27 cellular contexts compared by ENCODE assay signal in the genomic region with DNA sequence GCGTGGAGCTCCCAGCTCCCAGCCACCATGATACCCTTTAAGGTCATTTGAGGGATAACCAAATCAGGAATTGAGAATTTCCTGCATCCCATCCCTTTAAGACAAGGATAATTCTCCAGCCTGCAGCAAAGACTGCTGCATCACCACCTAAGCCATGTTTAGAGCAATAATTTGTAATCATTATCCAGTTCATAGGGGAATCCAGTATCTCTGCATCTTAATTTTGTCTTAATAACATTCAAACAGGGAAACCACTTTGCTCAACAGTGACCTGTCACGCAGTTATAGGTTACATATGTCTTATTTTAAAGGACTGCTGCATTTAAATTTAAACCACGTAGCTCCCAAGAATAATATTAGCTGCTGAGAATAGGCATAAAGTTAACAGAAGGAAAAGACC.
A peak's percentile ranks its signal among the peaks of the same experiment; 100 is the strongest.
DNase-seq lines count a peak whose midpoint lies in the region; ATAC-seq, FAIRE-seq and TF ChIP-seq lines count a peak whose summit lies in the region.
"Had no signal": no experiment of that assay in that cellular context is flagged by ENCODE, and none has a peak within 500 bp of the region (broad histone marks: within the 10 kb centered on the region; RNA-seq: fewer than 3 reads in every experiment).

No MANE protein-coding gene starts in this region.

- H3K27me3 ChIP-seq in GM23338 (ENCODE audit: insufficient read depth): no peaks in the 10 kb centered on the region
- no peaks in the 10 kb centered on the region for H3K27me3 ChIP-seq in H1 (replicated peaks in 1 of 4; ENCODE audit: control insufficient read depth in 3 of 4, extremely low read depth in 1 of 4, insufficient read depth in 3 of 4, low read length in 3 of 4)
- H3K27me3 ChIP-seq: BE2C, BLaER1 had no signal

- H3K4ac ChIP-seq in H1 (replicated peaks; ENCODE audit: insufficient read length, low read depth, low read length): no peak overlapping the region

- H3K9me3 ChIP-seq in H1 (ENCODE audit: insufficient read depth in 2 of 2, low read depth in 1 of 2, low read length in 1 of 2): no peaks in the 10 kb centered on the region
- H3K9me3 ChIP-seq: BE2C, BLaER1 had no signal

- H3K4me1 Mint-ChIP-seq in GM23338: peaks cover 35% of the 10 kb centered on the region
- H3K4me1 Mint-ChIP-seq: CD14-positive monocyte; CD4-positive, alpha-beta memory T cell; CD8-positive, alpha-beta memory T cell had no signal

- H4K5ac ChIP-seq in H1 (ENCODE audit: insufficient read length, low read depth, low read length): no peak overlapping the region

- H3K14ac ChIP-seq in H1 (ENCODE audit: insufficient read length): no peak overlapping the region

- POLR2A ChIA-PET in H1 (lab: Charles Lee; ENCODE audit: partially characterized antibody): no interaction called here

- peaks cover 6% of the 10 kb centered on the region; the same call in 1 of the 2 replicates for H3K9me2 ChIP-seq in GM23338 (ENCODE audit: insufficient read depth)

- CTCF ChIA-PET in H1 (lab: Charles Lee; ENCODE audit: partially characterized antibody): interaction anchor here (1.3 kb wide), 1 partner anchor 15 kb away, joined by 4 read pairs; no protein-coding TSS in a partner anchor

- H3K4me3 ChIP-seq in GM23338 (no peak overlapping the region), H1 (ENCODE audit: extremely low read depth in 1 of 4, insufficient read depth in 2 of 4, low read depth in 3 of 4, low read length in 4 of 4) (no peak overlapping the region)
- H3K4me3 ChIP-seq: BLaER1, GM12878 had no signal

- H3K36me3 ChIP-seq in GM23338 (ENCODE audit: insufficient read depth) (no peaks in the 10 kb centered on the region), H1 (ENCODE audit: control insufficient read depth in 2 of 4, insufficient read depth in 4 of 4, low read length in 3 of 4) (no peaks in the 10 kb centered on the region)
- H3K36me3 ChIP-seq: BE2C, BLaER1 had no signal

- H4K8ac ChIP-seq in H1 (ENCODE audit: extremely low read depth, insufficient read depth, low read length): no peak overlapping the region

- H2BK5ac ChIP-seq in H1 (ENCODE audit: low read depth, low read length): no peak overlapping the region

- H3K9ac ChIP-seq in H1 (replicated peaks in 1 of 4; ENCODE audit: extremely low read depth in 1 of 4, low read depth in 3 of 4, low read length in 3 of 4): no peak overlapping the region; a peak in 1 of 7 replicates
- H3K9ac ChIP-seq: BLaER1 had no signal

- peaks cover 2% of the 10 kb centered on the region for H3K27me3 Mint-ChIP-seq in GM23338 (ENCODE audit: insufficient read depth, low read depth, poor library complexity)

- H4K20me1 ChIP-seq in GM23338 (replicated peaks; ENCODE audit: insufficient read depth) (no peaks in the 10 kb centered on the region), H1 (replicated peaks in 1 of 2; ENCODE audit: control insufficient read depth in 1 of 2, insufficient read depth in 2 of 2, low read length in 2 of 2) (no peaks in the 10 kb centered on the region)
- H4K20me1 ChIP-seq: BLaER1 had no signal

- peak overlapping the region; percentile 52; the same call in 1 of the 2 replicates for H2AFZ ChIP-seq in GM23338
- no peak overlapping the region for H2AFZ ChIP-seq in H1 (ENCODE audit: low read length)

- no peak overlapping the region for H3K27ac Mint-ChIP-seq in GM23338
- H3K27ac Mint-ChIP-seq: CD14-positive monocyte; CD4-positive, alpha-beta memory T cell; CD4-positive, CD25-positive, alpha-beta regulatory T cell; CD8-positive, alpha-beta memory T cell had no signal

- H2BK120ac ChIP-seq in H1 (replicated peaks; ENCODE audit: low read depth, low read length): no peak overlapping the region

- no peak for TF ChIP-seq EP300 in H1 (IDR thresholded peaks at IDR 0.05; ENCODE audit: borderline replicate concordance in 1 of 2, low read depth in 2 of 2, low read length in 2 of 2)

- H2AK5ac ChIP-seq in H1 (ENCODE audit: low read depth, low read length): no peak overlapping the region

- H3K18ac ChIP-seq in H1 (ENCODE audit: extremely low read depth, low read length): no peak overlapping the region

- H2BK12ac ChIP-seq in H1 (ENCODE audit: low read depth, low read length): no peak overlapping the region

- H4K91ac ChIP-seq in H1 (replicated peaks; ENCODE audit: insufficient read length, low read length): no peak overlapping the region

- no peaks in the 10 kb centered on the region for H3K9me3 Mint-ChIP-seq in GM23338
- H3K9me3 Mint-ChIP-seq: CD14-positive monocyte; CD4-positive, alpha-beta memory T cell; CD8-positive, alpha-beta memory T cell had no signal

- TF ChIP-seq POLR2A in H1 (IDR thresholded peaks at IDR 0.05; ENCODE audit: control extremely low read depth in 1 of 2, low read depth in 2 of 2, low read length in 2 of 2): no peak

- intact Hi-C loops in Right ventricle myocardium superior (cut with DNase I) (no loop called here), posterior cingulate gyrus (cut with DNase I) (no loop called here)

- H2BK20ac ChIP-seq in H1 (ENCODE audit: low read length): 0 out of 2 replicates have a peak overlapping the region, but pooled peaks have one; percentile 15

- H3K56ac ChIP-seq in H1 (replicated peaks; ENCODE audit: insufficient read length, low read depth, low read length): no peak overlapping the region

- no peaks in the 10 kb centered on the region for H3K79me2 ChIP-seq in GM23338 (replicated peaks; ENCODE audit: insufficient read depth)
- no peaks in the 10 kb centered on the region for H3K79me2 ChIP-seq in H1 (ENCODE audit: control insufficient read depth in 1 of 2, insufficient read depth in 2 of 2, low read length in 2 of 2)

- H2BK15ac ChIP-seq in H1 (ENCODE audit: low read length): no peak overlapping the region

- H3K27ac ChIP-seq in GM23338 (ENCODE audit: low read depth) (no peak overlapping the region), H1 (ENCODE audit: low read depth, low read length) (no peak overlapping the region)
- H3K27ac ChIP-seq: BLaER1 had no signal

- H3K4me2 ChIP-seq in GM23338 (no peak overlapping the region), H1 (ENCODE audit: insufficient read depth in 1 of 2, low read depth in 2 of 2, low read length in 2 of 2) (no peak overlapping the region)
- H3K4me2 ChIP-seq: BLaER1 had no signal

- no peaks in the 10 kb centered on the region for H3K23me2 ChIP-seq in H1 (ENCODE audit: low read depth, low read length)

- no peaks in the 10 kb centered on the region for H3K36me3 Mint-ChIP-seq in GM23338 (ENCODE audit: low read depth)
- H3K36me3 Mint-ChIP-seq: CD14-positive monocyte; CD4-positive, alpha-beta memory T cell; CD4-positive, CD25-positive, alpha-beta regulatory T cell; CD8-positive, alpha-beta memory T cell had no signal

- WGBS in H1 (ENCODE audit: extremely low coverage in 1 of 2, insufficient coverage in 1 of 2, insufficient read length in 1 of 2, insufficient replicate concordance in 2 of 2, low coverage in 1 of 2, low lambda C conversion rate in 2 of 2, missing lambda C conversion rate in 1 of 2), 2 experiments: 84% methylated on average over 3 of the region's 3 CpGs; no CpG with 5 or more reads in 1 of the 2 experiments

- no peak for TF ChIP-seq RAD21 in H1 (IDR thresholded peaks at IDR 0.05 in 1 of 2, conservative IDR thresholded peaks at IDR 0.05 in 1 of 2; ENCODE audit: low read depth in 2 of 2, low read length in 2 of 2)

- H3K4me1 ChIP-seq in GM23338 (ENCODE audit: insufficient read depth) (peaks cover 44% of the 10 kb centered on the region), H1 (replicated peaks in 1 of 4; ENCODE audit: control insufficient read depth in 3 of 4, insufficient read depth in 4 of 4, low read length in 3 of 4) (peaks cover 0 to 11% (median 0%) of the 10 kb centered on the region in 4 experiments; a peak in 2 of 7 replicates)
- H3K4me1 ChIP-seq: BLaER1 had no signal

- no peaks in the 10 kb centered on the region for H3K79me1 ChIP-seq in H1 (ENCODE audit: low read depth, low read length)

- H3K4me3 Mint-ChIP-seq in GM23338: no peak overlapping the region
- H3K4me3 Mint-ChIP-seq: CD14-positive monocyte; CD4-positive, alpha-beta memory T cell; CD4-positive, CD25-positive, alpha-beta regulatory T cell; CD8-positive, alpha-beta memory T cell had no signal

- no peaks in the 10 kb centered on the region for H3F3A ChIP-seq in GM23338 (replicated peaks; ENCODE audit: low read depth)

- no peak for TF ChIP-seq CTCF in GM23338 (conservative IDR thresholded peaks at IDR 0.05; ENCODE audit: low read depth in 2 of 2)
- TF ChIP-seq CTCF in H1 (IDR thresholded peaks at IDR 0.05; ENCODE audit: control extremely low read depth in 1 of 3, insufficient read depth in 1 of 3, low read depth in 1 of 3, low read length in 3 of 3): no peak

- ATAC-seq in GM23338: no peak
- ATAC-seq in Right ventricle myocardium superior (ENCODE audit: poor library complexity): no peak
- ATAC-seq: GM12878 had no signal

- DNase-seq in GM23338 (ENCODE audit: low spot score): no peak
- peak; percentile 63 for DNase-seq in SK-N-DZ (ENCODE audit: low spot score)
- DNase-seq in H1 (ENCODE audit: low read depth in 1 of 2, low spot score in 2 of 2): no peak
- DNase-seq in Right ventricle myocardium superior: no peak
- DNase-seq in posterior cingulate gyrus: no peak
- DNase-seq in HuH-7.5 (ENCODE audit: low spot score): no peak
- DNase-seq: 8988T; ACHN; BE2C; C1 segment of cervical spinal cord; CD4-positive, alpha-beta memory T cell; CD4-positive, CD25-positive, alpha-beta regulatory T cell; CD8-positive, alpha-beta memory T cell; COR-L47; DMS 273 treated with DMSO at 0.1 percent for 48 hours; DMS153; DMS53; DMS79; DND-41; EL; GDM1 had no signal

- H3K23ac ChIP-seq in H1 (ENCODE audit: insufficient read length): no peak overlapping the region

- FAIRE-seq in H1 (lab: Jason Lieb, UNC): no peak
- FAIRE-seq: A204.1, GM12878, GM12892, GM18507 had no signal

TF ChIP-seq in GM23338, 12 proteins besides CTCF, POLR2A, EP300 and RAD21 (continues in another document):
- TF ChIP-seq JUNB (IDR thresholded peaks at IDR 0.05; ENCODE audit: unreplicated experiment) (no peak), NANOG (IDR thresholded peaks at IDR 0.05; ENCODE audit: borderline replicate concordance) (no peak)

TF ChIP-seq in H1, 55 proteins besides CTCF, POLR2A, EP300 and RAD21 (continues in another document):
- no peak for TF ChIP-seq TCF12 (IDR thresholded peaks at IDR 0.05; ENCODE audit: low read depth, low read length)
- no peak for TF ChIP-seq KDM5A (IDR thresholded peaks at IDR 0.05; ENCODE audit: low read length)
- TF ChIP-seq RXRA (IDR thresholded peaks at IDR 0.05; ENCODE audit: insufficient read depth, low read depth, low read length): no peak
- TF ChIP-seq TBP (IDR thresholded peaks at IDR 0.05; ENCODE audit: low read depth, low read length): no peak
- no peak for TF ChIP-seq SRF (IDR thresholded peaks at IDR 0.05; ENCODE audit: low read depth, low read length)
